In genomic region chr15:27535445-27536129, GRCh38 we compare ENCODE assay signal across 19 cellular contexts.
"Had no signal": no experiment of that assay in that cellular context is flagged by ENCODE, and none has a peak within 500 bp of the region (broad histone marks: within the 10 kb centered on the region; RNA-seq: fewer than 3 reads in every experiment).

No MANE protein-coding gene starts in this region.

- H3K4me3 ChIP-seq: skin epidermis, suprapubic skin had no signal

- H3K36me3 ChIP-seq: suprapubic skin had no signal

- DNase-seq: activated CD4-positive, alpha-beta T cell treated with anti-CD3 and anti-CD28 coated beads, Interleukin-2, amount 50 U/mL, for 1 hour; activated CD8-positive, alpha-beta memory T cell treated with anti-CD3 and anti-CD28 coated beads for 24 hours; activated naive CD4-positive, alpha-beta T cell; activated naive CD8-positive, alpha-beta T cell treated with anti-CD3 and anti-CD28 coated beads, Interleukin-2, amount 10 ng/mL, durations not matched to agents 7 days and 5 days; dermis blood vessel endothelial cell; effector memory CD8-positive, alpha-beta T cell; erythroblast; hypothalamus; mesenchymal stem cell; right cardiac atrium; stimulated activated CD4-positive, alpha-beta T cell treated with anti-CD3 and anti-CD28 coated beads, Interleukin-4, amount 100 ng/mL, for 4 hours; stimulated activated CD8-positive, alpha-beta memory T cell treated with anti-CD3 and anti-CD28 coated beads, Interleukin-4, amount 100 ng/mL, for 48 hours; stimulated activated naive CD8-positive, alpha-beta T cell treated with anti-CD3 and anti-CD28 coated beads, Interleukin-15, Interleukin-2, amounts not matched to agents 100 U/mL and 50 U/mL, for 24 hours; trophoblast cell had no signal

- H3K27me3 ChIP-seq: suprapubic skin had no signal

- H3K4me3 Mint-ChIP-seq: activated naive CD8-positive, alpha-beta T cell treated with anti-CD3 and anti-CD28 coated beads, Interleukin-2, amount 10 ng/mL, durations not matched to agents 7 days and 5 days; brain; effector memory CD8-positive, alpha-beta T cell; T-helper 2 cell treated with Interferon-gamma antibody and Interleukin-4, amounts not matched to agents 5 μg/mL and 100 μg/mL, for 36 hours had no signal

- H3K27ac ChIP-seq: suprapubic skin had no signal

- H3K27ac Mint-ChIP-seq: activated naive CD8-positive, alpha-beta T cell treated with anti-CD3 and anti-CD28 coated beads, Interleukin-2, amount 10 ng/mL, durations not matched to agents 7 days and 5 days; brain; effector memory CD8-positive, alpha-beta T cell; progenitor cell of endocrine pancreas; T-helper 2 cell treated with Interferon-gamma antibody and Interleukin-4, amounts not matched to agents 5 μg/mL and 100 μg/mL, for 36 hours had no signal

- ATAC-seq: effector memory CD8-positive, alpha-beta T cell; right cardiac atrium; stimulated activated naive CD8-positive, alpha-beta T cell treated with anti-CD3 and anti-CD28 coated beads, Interleukin-15, Interleukin-2, amounts not matched to agents 100 U/mL and 50 U/mL, for 24 hours had no signal

- H3K4me1 Mint-ChIP-seq: activated naive CD8-positive, alpha-beta T cell treated with anti-CD3 and anti-CD28 coated beads, Interleukin-2, amount 10 ng/mL, durations not matched to agents 7 days and 5 days had no signal

- H3K36me3 Mint-ChIP-seq: activated naive CD8-positive, alpha-beta T cell treated with anti-CD3 and anti-CD28 coated beads, Interleukin-2, amount 10 ng/mL, durations not matched to agents 7 days and 5 days had no signal

- H3K27me3 Mint-ChIP-seq: activated naive CD8-positive, alpha-beta T cell treated with anti-CD3 and anti-CD28 coated beads, Interleukin-2, amount 10 ng/mL, durations not matched to agents 7 days and 5 days; effector memory CD8-positive, alpha-beta T cell; progenitor cell of endocrine pancreas had no signal
